ENCODE assay signal across 9 cellular contexts in genomic region chr14:61420326-61420725, GRCh38.
DNase-seq lines count a peak whose midpoint lies in the region; ATAC-seq and FAIRE-seq lines count a peak whose summit lies in the region.
"Had no signal": no experiment of that assay in that cellular context is flagged by ENCODE, and none has a peak within 500 bp of the region (broad histone marks: within the 10 kb centered on the region; RNA-seq: fewer than 3 reads in every experiment).

No MANE protein-coding gene starts in this region.

- H3K27ac Mint-ChIP-seq in activated CD4-positive, alpha-beta memory T cell treated with anti-CD3 and anti-CD28 coated beads for 36 hours: peak overlapping the region; percentile 73
- H3K27ac Mint-ChIP-seq in stimulated activated naive CD8-positive, alpha-beta T cell treated with anti-CD3 and anti-CD28 coated beads, Interleukin-15, Interleukin-2, amounts not matched to agents 100 ng/mL and 50 ng/mL, for 24 hours: peak overlapping the region; percentile 90

- CTCF ChIA-PET in activated CD4-positive, alpha-beta memory T cell treated with anti-CD3 and anti-CD28 coated beads for 36 hours (lab: Charles Lee): interaction anchor here (1.0 to 1.7 kb wide), 4 partner anchors 27 to 417 kb away, joined by 3 to 5 read pairs (median 4); no protein-coding TSS in a partner anchor

- FAIRE-seq in GM19239 (lab: Jason Lieb, UNC): no peak

- DNase-seq in activated CD8-positive, alpha-beta memory T cell treated with anti-CD3 and anti-CD28 coated beads, Interleukin-2, amount 50 U/mL, for 1 hour (ENCODE audit: extremely low read depth): peak; percentile 48
- no peak for DNase-seq in activated CD8-positive, alpha-beta memory T cell treated with anti-CD3 and anti-CD28 coated beads, Interleukin-2, amount 50 U/mL, for 48 hours
- peak; percentile 44 for DNase-seq in activated CD4-positive, alpha-beta memory T cell treated with anti-CD3 and anti-CD28 coated beads for 36 hours
- DNase-seq in fibroblast of peridontal ligament (ENCODE audit: extremely low read depth): peak; percentile 4
- DNase-seq in GM19239 (ENCODE audit: insufficient read length, low spot score): no peak
- no peak for DNase-seq in ureter (ENCODE audit: low spot score)
- DNase-seq: OCI-M1 had no signal

- ATAC-seq in GM18520 (IDR thresholded peaks at IDR 0.05; ENCODE audit: unreplicated experiment): no peak

- H3K9me3 Mint-ChIP-seq in activated CD4-positive, alpha-beta memory T cell treated with anti-CD3 and anti-CD28 coated beads for 36 hours: peaks cover 6% of the 10 kb centered on the region
- H3K9me3 Mint-ChIP-seq in stimulated activated naive CD8-positive, alpha-beta T cell treated with anti-CD3 and anti-CD28 coated beads, Interleukin-15, Interleukin-2, amounts not matched to agents 100 ng/mL and 50 ng/mL, for 24 hours: no peaks in the 10 kb centered on the region

- intact Hi-C loops in activated CD4-positive, alpha-beta memory T cell treated with anti-CD3 and anti-CD28 coated beads for 36 hours (cut with micrococcal nuclease): loop anchor here (2.0 kb wide), 1 partner anchor 18 kb away; no protein-coding TSS in a partner anchor

- H3K36me3 Mint-ChIP-seq in activated CD4-positive, alpha-beta memory T cell treated with anti-CD3 and anti-CD28 coated beads for 36 hours: peaks cover 21% of the 10 kb centered on the region
- peaks cover 57% of the 10 kb centered on the region for H3K36me3 Mint-ChIP-seq in stimulated activated naive CD8-positive, alpha-beta T cell treated with anti-CD3 and anti-CD28 coated beads, Interleukin-15, Interleukin-2, amounts not matched to agents 100 ng/mL and 50 ng/mL, for 24 hours (ENCODE audit: low read depth)

- no peak overlapping the region for H3K4me3 Mint-ChIP-seq in activated CD4-positive, alpha-beta memory T cell treated with anti-CD3 and anti-CD28 coated beads for 36 hours
- H3K4me3 Mint-ChIP-seq in stimulated activated naive CD8-positive, alpha-beta T cell treated with anti-CD3 and anti-CD28 coated beads, Interleukin-15, Interleukin-2, amounts not matched to agents 100 ng/mL and 50 ng/mL, for 24 hours: peak overlapping the region; percentile 58

- H3K4me1 Mint-ChIP-seq in activated CD4-positive, alpha-beta memory T cell treated with anti-CD3 and anti-CD28 coated beads for 36 hours (ENCODE audit: low read depth): peaks cover 28% of the 10 kb centered on the region
- peaks cover 4% of the 10 kb centered on the region for H3K4me1 Mint-ChIP-seq in stimulated activated naive CD8-positive, alpha-beta T cell treated with anti-CD3 and anti-CD28 coated beads, Interleukin-15, Interleukin-2, amounts not matched to agents 100 ng/mL and 50 ng/mL, for 24 hours (ENCODE audit: low read depth)

- H3K27me3 Mint-ChIP-seq in activated CD4-positive, alpha-beta memory T cell treated with anti-CD3 and anti-CD28 coated beads for 36 hours: no peaks in the 10 kb centered on the region
- no peaks in the 10 kb centered on the region for H3K27me3 Mint-ChIP-seq in stimulated activated naive CD8-positive, alpha-beta T cell treated with anti-CD3 and anti-CD28 coated beads, Interleukin-15, Interleukin-2, amounts not matched to agents 100 ng/mL and 50 ng/mL, for 24 hours

- POLR2A ChIA-PET in activated CD4-positive, alpha-beta memory T cell treated with anti-CD3 and anti-CD28 coated beads for 36 hours (lab: Charles Lee): interaction anchor here (0.7 to 1.4 kb wide), 5 partner anchors 8 to 98 kb away, joined by 3 to 5 read pairs (median 4); no protein-coding TSS in a partner anchor

Comparison
In these comparisons a context has a peak if more than half of its experiments do, and no peak if none do; other contexts are left out.
1. DNase-seq: peak in activated CD8-positive, alpha-beta memory T cell treated with anti-CD3 and anti-CD28 coated beads, Interleukin-2, amount 50 U/mL, for 1 hour (single experiment), activated CD4-positive, alpha-beta memory T cell treated with anti-CD3 and anti-CD28 coated beads for 36 hours (single experiment) and fibroblast of peridontal ligament (single experiment); none in activated CD8-positive, alpha-beta memory T cell treated with anti-CD3 and anti-CD28 coated beads, Interleukin-2, amount 50 U/mL, for 48 hours (single experiment), GM19239 (single experiment) and ureter (single experiment).